8 cellular contexts compared by ENCODE assay signal in genomic region chr12:56127485-56127887, GRCh38. TPM values are rescaled to one million over a fixed set of nuclear protein-coding genes. Genes with fewer than 3 reads are reported as not detected.
DNase-seq lines count a peak whose midpoint lies in the region; ATAC-seq and TF ChIP-seq lines count a peak whose summit lies in the region.

No MANE protein-coding gene starts in this region.

- H3K4me1 ChIP-seq in esophagus squamous epithelium (peaks cover 23 to 60% (median 30%) of the 10 kb centered on the region in 3 donors), rectal smooth muscle tissue (ENCODE audit: control insufficient read depth, insufficient read depth, low read length) (peaks cover 24% of the 10 kb centered on the region)

- DNase-seq in SK-N-MC (ENCODE audit: low read depth, low spot score) = no peak
- DNase-seq in esophagus squamous epithelium (lab: John Stamatoyannopoulos, UW) = no peak
- DNase-seq in NCI-H748 treated with DMSO at 0.1 percent for 48 hours (lab: John Stamatoyannopoulos, UW) = no peak
- DNase-seq in COR-L47 (lab: John Stamatoyannopoulos, UW) = no peak
- no peak for DNase-seq in DMS79 (lab: John Stamatoyannopoulos, UW)

- peak overlapping the region; percentile 92 for H3K27ac ChIP-seq in SK-N-MC
- H3K27ac ChIP-seq in esophagus squamous epithelium = peak overlapping the region; percentile 77 to 98 (median 92)
- H3K27ac ChIP-seq in rectal smooth muscle tissue (ENCODE audit: low read depth, low read length) = peak overlapping the region; percentile 70

- intact Hi-C loops in esophagus squamous epithelium (cut with DNase I) = loop anchor here (5.0 kb wide), 1 partner anchor 60 kb away; the partner anchor contains the start of gene SMARCC2

- H3K9me3 ChIP-seq in SK-N-MC (ENCODE audit: low read depth, low read length) (no peaks in the 10 kb centered on the region), esophagus squamous epithelium (no peaks in the 10 kb centered on the region)

- TF ChIP-seq POLR2A in esophagus squamous epithelium (IDR thresholded peaks at IDR 0.05) = peak in 1 of 4 donors; percentile 38

- no peak for TF ChIP-seq CTCF in esophagus squamous epithelium (IDR thresholded peaks at IDR 0.05)

- peak overlapping the region; percentile 84 for H3K9ac ChIP-seq in SK-N-MC (ENCODE audit: insufficient read length)
- H3K9ac ChIP-seq in rectal smooth muscle tissue (ENCODE audit: low read length) = no peak overlapping the region

- H3K36me3 ChIP-seq in SK-N-MC (ENCODE audit: insufficient read depth, low read length) (peaks cover 21% of the 10 kb centered on the region), esophagus squamous epithelium (peaks cover 10 to 25% (median 13%) of the 10 kb centered on the region in 3 donors), rectal smooth muscle tissue (ENCODE audit: control insufficient read depth, insufficient read depth, low read length) (peaks cover 14% of the 10 kb centered on the region)

- WGBS in esophagus squamous epithelium, 2 donors = 1% methylated on average over 8 of the region's 8 CpGs

- no peak for ATAC-seq in HG02840 (IDR thresholded peaks at IDR 0.05; ENCODE audit: low FRiP score, unreplicated experiment)

- H3K27me3 ChIP-seq in esophagus squamous epithelium (no peaks in the 10 kb centered on the region), rectal smooth muscle tissue (ENCODE audit: control insufficient read depth, insufficient read depth, low read length) (no peaks in the 10 kb centered on the region)

- H3K4me3 ChIP-seq in GM08714 (ENCODE audit: low read length) (peak overlapping the region; percentile 43), SK-N-MC (peak overlapping the region; percentile 78), esophagus squamous epithelium (peak overlapping the region; percentile 15 to 97 (median 83)), rectal smooth muscle tissue (ENCODE audit: low read length) (peak overlapping the region; percentile 46)

RNA-seq across cellular contexts. Expression of gene ESYT1, which starts 0.6 kb away (rescaled TPM):
- total RNA-seq in esophagus squamous epithelium = 10 to 100 TPM; 42.6 to 70.8 (median 62.5) TPM

RNA-seq across cellular contexts. Expression of gene ZC3H10, which starts 9.4 kb away (rescaled TPM):
- total RNA-seq in esophagus squamous epithelium = 1 to 10 TPM; 1.5 to 3.8 (median 2.3) TPM

RNA-seq across cellular contexts. Expression of gene RPL41, which starts 11.1 kb away (rescaled TPM):
- 1,000 to 10,000 TPM in 3 of 4 donors, 100 to 1,000 TPM in 1; 966 to 4,641 (median 3,066) TPM for total RNA-seq in esophagus squamous epithelium

RNA-seq across cellular contexts. Expression of gene PA2G4, which starts 23.1 kb away (rescaled TPM):
- total RNA-seq in esophagus squamous epithelium = 100 to 1,000 TPM in 3 of 4 donors, 10 to 100 TPM in 1; 89.3 to 206 (median 176) TPM

RNA-seq across cellular contexts. Expression of gene MYL6B, which starts 24.9 kb away (rescaled TPM):
- 10 to 100 TPM; 26.3 to 51.0 (median 37.8) TPM for total RNA-seq in esophagus squamous epithelium
